ENCODE assay signal across 8 cellular contexts in genomic region chr2:203238711-203239526, GRCh38. TPM values are rescaled to one million over a fixed set of nuclear protein-coding genes. Genes with fewer than 3 reads are reported as not detected.
A peak's percentile ranks its signal among the peaks of the same experiment; 100 is the strongest.
DNase-seq lines count a peak whose midpoint lies in the region; ATAC-seq and TF ChIP-seq lines count a peak whose summit lies in the region.

CYP20A1 (plus strand) TSS chr2:203239018; CDS start chr2:203239063, 45 bp downstream.

- peaks cover 11% of the 10 kb centered on the region for H3K36me3 ChIP-seq in thymus (ENCODE audit: control insufficient read depth, insufficient read depth)

- TF ChIP-seq CTCF in GM10266 (IDR thresholded peaks at IDR 0.05; ENCODE audit: control insufficient read depth, insufficient read depth, low read depth, missing control alignments), result peak; percentile 40
- no peak for TF ChIP-seq CTCF in glutamatergic neuron (IDR thresholded peaks at IDR 0.05; ENCODE audit: partially characterized antibody, unreplicated experiment)
- peak; percentile 49 for TF ChIP-seq CTCF in osteocyte (IDR thresholded peaks at IDR 0.05)

- peak; percentile 88 for ATAC-seq in HG02610 (IDR thresholded peaks at IDR 0.05; ENCODE audit: unreplicated experiment)
- ATAC-seq in SK-N-SH treated with all-trans-retinoic acid at 6 μM for 48 hours, result peak; percentile 94
- peak; percentile 87 for ATAC-seq in activated naive CD4-positive, alpha-beta T cell treated with anti-CD3 and anti-CD28 coated beads, Interleukin-2, amount 50 U/mL, for 72 hours

- peaks cover 11% of the 10 kb centered on the region for H3K4me1 ChIP-seq in thymus (ENCODE audit: control insufficient read depth, insufficient read depth, low read length)

- H3K4me3 ChIP-seq in thymus (ENCODE audit: low read length), result peak within 1 kb of the TSS; percentile 70

- no peaks in the 10 kb centered on the region for H3K9me3 Mint-ChIP-seq in activated naive CD4-positive, alpha-beta T cell treated with anti-CD3 and anti-CD28 coated beads, Interleukin-2, amount 50 U/mL, for 72 hours
- H3K9me3 Mint-ChIP-seq in glutamatergic neuron (ENCODE audit: unreplicated experiment) (peaks cover 6% of the 10 kb centered on the region), osteocyte (ENCODE audit: unreplicated experiment) (no peaks in the 10 kb centered on the region)

- H3K27ac Mint-ChIP-seq in activated naive CD4-positive, alpha-beta T cell treated with anti-CD3 and anti-CD28 coated beads, Interleukin-2, amount 50 U/mL, for 72 hours, result peak within 1 kb of the TSS; percentile 95 to 100
- H3K27ac Mint-ChIP-seq in glutamatergic neuron (ENCODE audit: unreplicated experiment), result peak within 1 kb of the TSS; percentile 97
- H3K27ac Mint-ChIP-seq in osteocyte (ENCODE audit: unreplicated experiment), result peak within 1 kb of the TSS; percentile 99

- no peaks in the 10 kb centered on the region for H3K27me3 Mint-ChIP-seq in glutamatergic neuron (ENCODE audit: unreplicated experiment)
- no peaks in the 10 kb centered on the region for H3K27me3 Mint-ChIP-seq in osteocyte (ENCODE audit: unreplicated experiment)

- H3K4me3 Mint-ChIP-seq in glutamatergic neuron (ENCODE audit: unreplicated experiment) (peak within 1 kb of the TSS; percentile 97), osteocyte (ENCODE audit: unreplicated experiment) (peak within 1 kb of the TSS; percentile 99)

- DNase-seq in GM10266 (ENCODE audit: extremely low spot score) (peak; percentile 88), NCI-H1092 (lab: John Stamatoyannopoulos, UW) (peak; percentile 84), glutamatergic neuron (peak; percentile 98), osteocyte (ENCODE audit: extremely low spot score, unreplicated experiment) (peak; percentile 99)
- peak; percentile 97 to 99 for DNase-seq in activated naive CD4-positive, alpha-beta T cell treated with anti-CD3 and anti-CD28 coated beads, Interleukin-2, amount 50 U/mL, for 72 hours (ENCODE audit: low spot score in 2 of 2)

- peaks cover 5% of the 10 kb centered on the region for H3K4me1 Mint-ChIP-seq in glutamatergic neuron (ENCODE audit: low read depth, unreplicated experiment)
- peaks cover 22% of the 10 kb centered on the region for H3K4me1 Mint-ChIP-seq in osteocyte (ENCODE audit: unreplicated experiment)

- no peaks in the 10 kb centered on the region for H3K27me3 ChIP-seq in thymus (ENCODE audit: control insufficient read depth, insufficient read depth)

- H3K36me3 Mint-ChIP-seq in activated naive CD4-positive, alpha-beta T cell treated with anti-CD3 and anti-CD28 coated beads, Interleukin-2, amount 50 U/mL, for 72 hours, result peaks cover 14 to 32% of the 10 kb centered on the region in 2 donors
- peaks cover 9% of the 10 kb centered on the region for H3K36me3 Mint-ChIP-seq in glutamatergic neuron (ENCODE audit: unreplicated experiment)
- peaks cover 11% of the 10 kb centered on the region for H3K36me3 Mint-ChIP-seq in osteocyte (ENCODE audit: unreplicated experiment)

- under 1% methylated on average over 80 of the region's 80 CpGs for WGBS in thymus

- peak within 1 kb of the TSS; percentile 99 for H3K27ac ChIP-seq in thymus (ENCODE audit: low read depth)

- no peaks in the 10 kb centered on the region for H3K9me3 ChIP-seq in thymus (ENCODE audit: control insufficient read depth)

TF ChIP-seq in SK-N-SH treated with all-trans-retinoic acid at 6 μM for 48 hours, 23 proteins besides CTCF, POLR2A, EP300 and RAD21:
- TF ChIP-seq ZNF70 (CRISPR knock-in tag; IDR thresholded peaks at IDR 0.05), result no peak
- no peak for TF ChIP-seq ZNF565 (CRISPR knock-in tag; conservative IDR thresholded peaks at IDR 0.05; ENCODE audit: low read depth)
- 0 out of 2 replicates have a peak, but pooled peaks have one; percentile 18 for TF ChIP-seq TSHZ2 (CRISPR knock-in tag; IDR thresholded peaks at IDR 0.05)
- TF ChIP-seq ZFP30 (CRISPR knock-in tag; IDR thresholded peaks at IDR 0.05), result no peak
- peak; percentile 70 for TF ChIP-seq PATZ1 (CRISPR knock-in tag; IDR thresholded peaks at IDR 0.05; ENCODE audit: borderline replicate concordance)
- TF ChIP-seq GLIS3 (CRISPR knock-in tag; IDR thresholded peaks at IDR 0.05), result peak; percentile 3; the same call in 1 of the 2 replicates
- 0 out of 2 replicates have a peak, but pooled peaks have one; percentile 42 for TF ChIP-seq ZFP3 (CRISPR knock-in tag; IDR thresholded peaks at IDR 0.05)
- TF ChIP-seq PPARA (CRISPR knock-in tag; IDR thresholded peaks at IDR 0.05; ENCODE audit: borderline replicate concordance), result no peak

RNA-seq across cellular contexts. Expression of gene CYP20A1, which starts in this region (rescaled TPM):
- total RNA-seq in activated naive CD4-positive, alpha-beta T cell treated with anti-CD3 and anti-CD28 coated beads, Interleukin-2, amount 50 U/mL, for 72 hours, result 10 to 100 TPM; 13.2 to 18.1 TPM
- total RNA-seq in glutamatergic neuron (ENCODE audit: unreplicated experiment) (12.6 TPM), osteocyte (32.4 and 33.4 TPM in 2 replicates)
- 16.0 TPM for polyA plus RNA-seq in thymus

Comparison
In these comparisons a context has a peak if more than half of its experiments do, and no peak if none do; other contexts are left out.
1. Peak in every context shown above with its lines: DNase-seq, ATAC-seq, H3K4me3 ChIP-seq and H3K27ac ChIP-seq.